In the genomic region with DNA sequence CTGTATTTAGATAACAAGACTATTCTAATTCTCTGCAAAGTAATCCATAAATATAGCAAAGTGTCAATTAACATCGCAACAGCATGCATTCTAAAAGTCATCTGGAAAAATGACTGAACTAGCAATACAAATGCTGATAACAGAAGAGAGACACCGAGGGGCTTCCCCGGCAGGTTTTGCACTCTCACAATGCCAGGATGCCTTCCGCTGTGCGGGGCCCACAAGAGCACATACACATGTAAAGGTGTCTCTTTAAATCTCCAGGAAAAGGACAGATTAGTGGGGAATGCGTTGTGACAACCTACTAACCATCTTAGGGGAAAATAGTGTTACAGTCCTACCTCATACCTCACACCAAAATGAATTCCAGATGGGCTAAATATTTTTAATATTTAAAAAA, we compare ENCODE assay signal across 14 cellular contexts.
"Had no signal": no experiment of that assay in that cellular context is flagged by ENCODE, and none has a peak within 500 bp of the region (broad histone marks: within the 10 kb centered on the region; RNA-seq: fewer than 3 reads in every experiment).

No MANE protein-coding gene starts in this region.

- H3K27ac Mint-ChIP-seq: naive thymus-derived CD4-positive, alpha-beta T cell had no signal

- H3K27ac ChIP-seq: coronary artery, neutrophil, right atrium auricular region, sigmoid colon, skin epidermis had no signal

- H3K4me3 Mint-ChIP-seq: naive thymus-derived CD4-positive, alpha-beta T cell; nephron progenitor cell had no signal

- H3K27me3 ChIP-seq: right atrium auricular region had no signal

- DNase-seq: effector CD4-positive, alpha-beta T cell; islet precursor cell; mammary epithelial cell; naive thymus-derived CD4-positive, alpha-beta T cell; nephron progenitor cell; sigmoid colon; stimulated activated CD4-positive, alpha-beta T cell treated with anti-CD3 and anti-CD28 coated beads, Interleukin-2, amount 100 ng/mL, for 24 hours; stimulated activated naive CD4-positive, alpha-beta T cell treated with Interleukin-2 at 50 U/mL for 16 hours; trophoblast cell had no signal

- H3K36me3 Mint-ChIP-seq: naive thymus-derived CD4-positive, alpha-beta T cell had no signal

- H3K9me3 ChIP-seq: neutrophil, right atrium auricular region, sigmoid colon had no signal

- H3K4me3 ChIP-seq: coronary artery, right atrium auricular region, sigmoid colon, skin epidermis had no signal

- ATAC-seq: left lobe of liver; naive thymus-derived CD4-positive, alpha-beta T cell had no signal

- H3K36me3 ChIP-seq: neutrophil, right atrium auricular region, sigmoid colon had no signal

- H3K9me3 Mint-ChIP-seq: naive thymus-derived CD4-positive, alpha-beta T cell had no signal
